Comparison of ENCODE assay signal across 7 cellular contexts in genomic region chr17:46787478-46787877, GRCh38.
"Had no signal": no experiment of that assay in that cellular context is flagged by ENCODE, and none has a peak within 500 bp of the region (broad histone marks: within the 10 kb centered on the region; RNA-seq: fewer than 3 reads in every experiment).

No MANE protein-coding gene starts in this region.

- H3K27ac Mint-ChIP-seq: GM23338, H9, IgD-negative memory B cell had no signal

- DNase-seq: H9, HCEC 1CT, KBM-7 had no signal

- H3K4me2 ChIP-seq: GM23338 had no signal

- H3K27ac ChIP-seq: HL-60 had no signal

- H2AFZ ChIP-seq: GM23338 had no signal

- H3K4me3 ChIP-seq: GM23338 had no signal

- H3K4me3 Mint-ChIP-seq: GM23338, H9, IgD-negative memory B cell had no signal

- ATAC-seq: GM23338, HepG2 had no signal

- H3K36me3 Mint-ChIP-seq: IgD-negative memory B cell had no signal
